In genomic region chr2:211512746-211513145, GRCh38 we compare ENCODE assay signal across 20 cellular contexts.
"Had no signal": no experiment of that assay in that cellular context is flagged by ENCODE, and none has a peak within 500 bp of the region (broad histone marks: within the 10 kb centered on the region; RNA-seq: fewer than 3 reads in every experiment).

No MANE protein-coding gene starts in this region.

- H3K27me3 ChIP-seq: body of pancreas, foreskin keratinocyte, neutrophil, pancreas had no signal

- ATAC-seq: activated CD8-positive, alpha-beta T cell treated with anti-CD3 and anti-CD28 coated beads for 36 hours; activated T-helper 17 cell treated with anti-CD3 and anti-CD28 coated beads, Interleukin-2, amount 50 U/mL, for 72 hours; body of pancreas; effector memory CD8-positive, alpha-beta T cell; foreskin keratinocyte; stimulated activated naive B cell treated with anti-CD40 and anti-IgM and Interleukin-4, amounts not matched to agents 10 μg/mL and 1 μg/mL and 100 μg/mL, for 72 hours had no signal

- H3K27me3 Mint-ChIP-seq: activated CD4-positive, alpha-beta T cell treated with anti-CD3 and anti-CD28 coated beads, Interleukin-2, amount 10 ng/mL, durations not matched to agents 24 days and 14 days; activated CD8-positive, alpha-beta T cell treated with anti-CD3 and anti-CD28 coated beads for 36 hours; activated T-helper 17 cell treated with anti-CD3 and anti-CD28 coated beads, Interleukin-2, amount 50 U/mL, for 72 hours; effector memory CD8-positive, alpha-beta T cell; stimulated activated naive B cell treated with anti-CD40 and anti-IgM and Interleukin-4, amounts not matched to agents 10 μg/mL and 1 μg/mL and 100 μg/mL, for 72 hours had no signal

- H3K36me3 ChIP-seq: left ventricle myocardium inferior, neutrophil, pancreas, thoracic aorta had no signal

- H3K27ac Mint-ChIP-seq: activated CD4-positive, alpha-beta T cell treated with anti-CD3 and anti-CD28 coated beads, Interleukin-2, amount 10 ng/mL, durations not matched to agents 24 days and 14 days; activated CD8-positive, alpha-beta T cell treated with anti-CD3 and anti-CD28 coated beads for 36 hours; activated T-helper 17 cell treated with anti-CD3 and anti-CD28 coated beads, Interleukin-2, amount 50 U/mL, for 72 hours; effector memory CD8-positive, alpha-beta T cell; stimulated activated naive B cell treated with anti-CD40 and anti-IgM and Interleukin-4, amounts not matched to agents 10 μg/mL and 1 μg/mL and 100 μg/mL, for 72 hours had no signal

- H3K9me3 ChIP-seq: body of pancreas, neutrophil, pancreas, thoracic aorta had no signal

- DNase-seq: activated CD4-positive, alpha-beta T cell treated with anti-CD3 and anti-CD28 coated beads, Interleukin-2, amount 10 ng/mL, durations not matched to agents 24 days and 14 days; activated CD4-positive, CD25-positive, alpha-beta regulatory T cell; activated CD8-positive, alpha-beta T cell treated with anti-CD3 and anti-CD28 coated beads for 36 hours; activated naive CD4-positive, alpha-beta T cell treated with Interleukin-2 at 50 U/mL for 16 hours; activated T-cell treated with anti-CD3 and anti-CD28 coated beads, Interleukin-2, amount 50 U/mL, for 1 hour; body of pancreas; caudate nucleus; effector memory CD8-positive, alpha-beta T cell; foreskin keratinocyte; glutamatergic neuron; hippocampal formation; left ventricle myocardium inferior; pancreas; stimulated activated naive B cell treated with anti-CD40 and anti-IgM and Interleukin-4, amounts not matched to agents 10 μg/mL and 1 μg/mL and 100 μg/mL, for 72 hours; T-helper 1 cell; T-helper 9 cell had no signal

- H3K4me1 Mint-ChIP-seq: activated CD4-positive, alpha-beta T cell treated with anti-CD3 and anti-CD28 coated beads, Interleukin-2, amount 10 ng/mL, durations not matched to agents 24 days and 14 days; activated T-helper 17 cell treated with anti-CD3 and anti-CD28 coated beads, Interleukin-2, amount 50 U/mL, for 72 hours; stimulated activated naive B cell treated with anti-CD40 and anti-IgM and Interleukin-4, amounts not matched to agents 10 μg/mL and 1 μg/mL and 100 μg/mL, for 72 hours had no signal

- H3K9me3 Mint-ChIP-seq: activated CD4-positive, alpha-beta T cell treated with anti-CD3 and anti-CD28 coated beads, Interleukin-2, amount 10 ng/mL, durations not matched to agents 24 days and 14 days had no signal

- H3K27ac ChIP-seq: body of pancreas, epithelial cell of prostate, foreskin keratinocyte, left ventricle myocardium inferior, neutrophil, thoracic aorta had no signal

- H3K4me1 ChIP-seq: body of pancreas, foreskin keratinocyte, left ventricle myocardium inferior, pancreas had no signal

- H3K36me3 Mint-ChIP-seq: stimulated activated naive B cell treated with anti-CD40 and anti-IgM and Interleukin-4, amounts not matched to agents 10 μg/mL and 1 μg/mL and 100 μg/mL, for 72 hours had no signal

- H3K4me3 Mint-ChIP-seq: activated CD4-positive, alpha-beta T cell treated with anti-CD3 and anti-CD28 coated beads, Interleukin-2, amount 10 ng/mL, durations not matched to agents 24 days and 14 days; activated CD8-positive, alpha-beta T cell treated with anti-CD3 and anti-CD28 coated beads for 36 hours; activated T-helper 17 cell treated with anti-CD3 and anti-CD28 coated beads, Interleukin-2, amount 50 U/mL, for 72 hours; effector memory CD8-positive, alpha-beta T cell; stimulated activated naive B cell treated with anti-CD40 and anti-IgM and Interleukin-4, amounts not matched to agents 10 μg/mL and 1 μg/mL and 100 μg/mL, for 72 hours had no signal

- H3K4me3 ChIP-seq: body of pancreas, left ventricle myocardium inferior, pancreas, thoracic aorta had no signal
